Comparison of ENCODE assay signal across 8 cellular contexts in the genomic region with DNA sequence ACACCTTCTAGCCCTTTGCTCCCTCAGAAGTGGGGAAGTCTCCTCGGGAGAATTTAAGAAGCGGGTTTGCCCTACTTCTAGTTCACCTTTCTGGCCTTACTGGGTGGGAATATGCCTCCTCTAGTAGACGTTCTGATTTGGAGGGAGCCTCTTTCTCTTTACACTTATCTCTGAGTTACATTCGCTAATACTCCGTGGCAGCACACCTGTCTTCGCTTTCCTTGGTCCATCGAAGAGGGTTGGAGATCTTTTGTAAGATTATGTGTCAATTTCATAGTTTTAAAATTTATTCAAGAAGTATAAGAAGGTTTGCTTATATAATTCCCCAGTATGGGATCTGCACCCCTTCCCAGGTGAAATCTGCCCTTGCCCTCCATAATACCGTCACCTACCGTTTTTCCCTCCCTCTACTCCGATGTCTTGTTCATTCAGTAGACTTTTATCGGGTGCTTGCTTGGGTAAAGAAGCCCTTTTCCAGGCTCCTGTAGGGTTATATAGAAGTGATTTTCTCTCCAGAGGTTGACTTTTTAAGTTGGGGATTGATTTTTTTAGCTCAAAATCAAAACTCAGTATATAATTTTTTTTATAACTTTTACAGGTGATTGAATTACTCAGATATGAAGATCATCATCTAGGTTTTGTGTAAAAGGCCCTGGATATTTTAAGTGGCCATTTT. TPM values are rescaled to one million over a fixed set of nuclear protein-coding genes. Genes with fewer than 3 reads are reported as not detected.
DNase-seq lines count a peak whose midpoint lies in the region; ATAC-seq, FAIRE-seq and TF ChIP-seq lines count a peak whose summit lies in the region.

No MANE protein-coding gene starts in this region.

- H3K27ac Mint-ChIP-seq in naive thymus-derived CD8-positive, alpha-beta T cell = peak overlapping the region; percentile 95 to 100 (median 99)

- ATAC-seq in naive thymus-derived CD8-positive, alpha-beta T cell = no peak

- peak overlapping the region; percentile 92 to 100 (median 100) for H3K27ac ChIP-seq in dorsolateral prefrontal cortex

- no peak for TF ChIP-seq CTCF in GM06990 (IDR thresholded peaks at IDR 0.05; ENCODE audit: insufficient read depth, low read length, poor library complexity, severe bottlenecking)
- TF ChIP-seq CTCF in dorsolateral prefrontal cortex (IDR thresholded peaks at IDR 0.05 in 54 of 56, conservative IDR thresholded peaks at IDR 0.05 in 2 of 56; ENCODE audit: low read depth in 1 of 56, partially characterized antibody in 56 of 56) = no peak
- TF ChIP-seq CTCF in D721Med (IDR thresholded peaks at IDR 0.05; ENCODE audit: insufficient read depth, missing control alignments) = no peak

- peak overlapping the region; percentile 95 to 99 (median 97) for H3K4me3 Mint-ChIP-seq in naive thymus-derived CD8-positive, alpha-beta T cell

- POLR2A ChIA-PET in naive thymus-derived CD8-positive, alpha-beta T cell (lab: Charles Lee) = interaction anchor here (1.5 to 1.8 kb wide), 3 partner anchors 13 to 224 kb away, joined by 5 to 6 read pairs (median 5); no protein-coding TSS in a partner anchor

- no peaks in the 10 kb centered on the region for H3K9me3 Mint-ChIP-seq in naive thymus-derived CD8-positive, alpha-beta T cell

- H3K27me3 Mint-ChIP-seq in naive thymus-derived CD8-positive, alpha-beta T cell = no peaks in the 10 kb centered on the region

- H3K36me3 Mint-ChIP-seq in naive thymus-derived CD8-positive, alpha-beta T cell = peaks cover 0 to 42% (median 21%) of the 10 kb centered on the region in 3 donors

- intact Hi-C loops in dorsolateral prefrontal cortex (cut with DNase I) = loop anchor here (5.0 to 10.0 kb wide), 3 partner anchors 140 to 1183 kb away; partner anchors contain the start of genes IL6ST (in 1 of the 2) and MAP3K1 (in 1 of the 2)

- H3K36me3 ChIP-seq in GM06990 (ENCODE audit: control insufficient read depth, insufficient read depth, low read length) = no peaks in the 10 kb centered on the region

- peak overlapping the region; percentile 99 for H3K4me3 ChIP-seq in GM06990 (replicated peaks; ENCODE audit: low read depth, low read length)
- peak overlapping the region; percentile 68 to 100 (median 92) for H3K4me3 ChIP-seq in dorsolateral prefrontal cortex

- no peaks in the 10 kb centered on the region for H3K27me3 ChIP-seq in GM06990 (replicated peaks; ENCODE audit: control insufficient read depth, insufficient read depth, low read length)
- H3K27me3 ChIP-seq in dorsolateral prefrontal cortex = no peaks in the 10 kb centered on the region

- peaks cover 30 to 59% (median 41%) of the 10 kb centered on the region in 4 donors for H3K4me1 Mint-ChIP-seq in naive thymus-derived CD8-positive, alpha-beta T cell

- no peak for FAIRE-seq in RCC 7860 (lab: Jason Lieb, UNC)
- FAIRE-seq in D721Med (lab: Jason Lieb, UNC) = no peak

- no peak for DNase-seq in GM06990 (ENCODE audit: extremely low read depth, insufficient read length)
- peak; percentile 38 for DNase-seq in NCI-H748 (lab: John Stamatoyannopoulos, UW; ENCODE audit: unreplicated experiment)
- DNase-seq in dorsolateral prefrontal cortex = no peak
- DNase-seq in naive thymus-derived CD8-positive, alpha-beta T cell = peak in 2 of 10 donors; percentile 25 to 54
- DNase-seq in NCI-H187 treated with DMSO at 0.1 percent for 48 hours (lab: John Stamatoyannopoulos, UW) = no peak
- DNase-seq in RCC 7860 (ENCODE audit: low spot score) = no peak
- DNase-seq in middle frontal gyrus (ENCODE audit: extremely low spot score, low spot score) = no peak
- DNase-seq in D721Med (ENCODE audit: insufficient read length, low spot score) = no peak

RNA-seq across cellular contexts. Expression of gene GPBP1, which starts 1.1 kb away (rescaled TPM):
- 100 to 1,000 TPM in 111 of 120 experiments, 10 to 100 TPM in 9; 86.6 to 165 (median 112) TPM for total RNA-seq in dorsolateral prefrontal cortex
- total RNA-seq in naive thymus-derived CD8-positive, alpha-beta T cell = 100 to 1,000 TPM; 155 to 168 TPM
- 10 to 100 TPM; 69.8 to 97.1 (median 93.0) TPM for polyA plus RNA-seq in naive thymus-derived CD8-positive, alpha-beta T cell
